In the genomic region with DNA sequence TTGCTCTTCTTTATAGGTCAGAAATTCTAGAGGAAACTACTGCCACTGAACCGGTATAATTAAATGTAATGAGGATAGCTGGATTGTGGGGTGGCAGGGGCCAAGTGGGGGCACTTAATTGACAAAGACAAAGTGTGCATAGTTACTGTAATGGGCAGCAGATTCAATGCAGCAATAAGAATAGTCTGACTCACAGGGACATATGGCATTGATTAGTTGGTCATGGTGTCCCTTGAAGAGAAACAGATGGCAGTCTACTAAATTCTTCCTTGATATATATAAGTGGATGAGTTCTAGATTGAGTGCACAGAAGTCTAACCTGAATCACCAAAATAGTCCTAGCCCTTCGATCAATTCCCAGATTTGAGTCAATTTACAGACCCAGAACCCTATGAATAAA, we compare ENCODE assay signal across 9 cellular contexts. TPM values are rescaled to one million over a fixed set of nuclear protein-coding genes. Genes with fewer than 3 reads are reported as not detected.
A peak's percentile ranks its signal among the peaks of the same experiment; 100 is the strongest.
DNase-seq lines count a peak whose midpoint lies in the region; ATAC-seq and TF ChIP-seq lines count a peak whose summit lies in the region.
"Had no signal": no experiment of that assay in that cellular context is flagged by ENCODE, and none has a peak within 500 bp of the region (broad histone marks: within the 10 kb centered on the region; RNA-seq: fewer than 3 reads in every experiment).

No MANE protein-coding gene starts in this region.

- H3K79me2 ChIP-seq in smooth muscle cell (ENCODE audit: low read depth) = peaks cover 25% of the 10 kb centered on the region

- peaks cover 52% of the 10 kb centered on the region for H3K4me1 Mint-ChIP-seq in activated CD8-positive, alpha-beta memory T cell treated with anti-CD3 and anti-CD28 coated beads, Interleukin-2, amount 10 ng/mL, durations not matched to agents 7 days and 5 days

- H3K4me3 Mint-ChIP-seq in activated CD8-positive, alpha-beta memory T cell treated with anti-CD3 and anti-CD28 coated beads, Interleukin-2, amount 10 ng/mL, durations not matched to agents 7 days and 5 days = peak overlapping the region; percentile 92

- CTCF ChIA-PET in activated CD8-positive, alpha-beta memory T cell treated with anti-CD3 and anti-CD28 coated beads, Interleukin-2, amount 10 ng/mL, durations not matched to agents 7 days and 5 days (lab: Charles Lee) = interaction anchor here (0.7 kb wide), 1 partner anchor 289 kb away, joined by 3 read pairs; a partner anchor contains a TSS

- 59% methylated on average over 2 of the region's 2 CpGs for WGBS in smooth muscle cell (ENCODE audit: low lambda C conversion rate)

- H3K27me3 Mint-ChIP-seq in activated CD8-positive, alpha-beta memory T cell treated with anti-CD3 and anti-CD28 coated beads, Interleukin-2, amount 10 ng/mL, durations not matched to agents 7 days and 5 days = no peaks in the 10 kb centered on the region

- peaks cover 20% of the 10 kb centered on the region for H3K36me3 Mint-ChIP-seq in activated CD8-positive, alpha-beta memory T cell treated with anti-CD3 and anti-CD28 coated beads, Interleukin-2, amount 10 ng/mL, durations not matched to agents 7 days and 5 days

- H3K9me3 ChIP-seq in smooth muscle cell (replicated peaks; ENCODE audit: low read depth) = no peaks in the 10 kb centered on the region

- H3F3A ChIP-seq in smooth muscle cell (ENCODE audit: low read depth) = no peaks in the 10 kb centered on the region

- no peak for ATAC-seq in activated CD8-positive, alpha-beta memory T cell treated with anti-CD3 and anti-CD28 coated beads, Interleukin-2, amount 10 ng/mL, durations not matched to agents 7 days and 5 days
- no peak for ATAC-seq in HG02852 (IDR thresholded peaks at IDR 0.05; ENCODE audit: unreplicated experiment)

- DNase-seq in activated CD8-positive, alpha-beta memory T cell treated with anti-CD3 and anti-CD28 coated beads, Interleukin-2, amount 10 ng/mL, durations not matched to agents 7 days and 5 days = no peak
- DNase-seq in activated CD8-positive, alpha-beta memory T cell treated with anti-CD3 and anti-CD28 coated beads for 24 hours = no peak
- DNase-seq in RPMI7951 (ENCODE audit: low read depth) (peak; percentile 81), fibroblast of gingiva (ENCODE audit: low read depth) (peak; percentile 67), smooth muscle cell (lab: John Stamatoyannopoulos, UW; ENCODE audit: unreplicated experiment) (no peak), NCI-H187 treated with DMSO at 0.1 percent for 48 hours (lab: John Stamatoyannopoulos, UW) (no peak), C1 segment of cervical spinal cord (lab: John Stamatoyannopoulos, UW) (no peak)
- DNase-seq: NCI-H526 had no signal

- H3K4me2 ChIP-seq in smooth muscle cell = peak overlapping the region; percentile 87

- H2AFZ ChIP-seq in smooth muscle cell (ENCODE audit: low read depth) = no peak overlapping the region

- no peaks in the 10 kb centered on the region for H3K4me1 ChIP-seq in smooth muscle cell (ENCODE audit: low read depth)

- no peak overlapping the region for H3K27ac ChIP-seq in smooth muscle cell (ENCODE audit: low read depth)

- no peak overlapping the region for H3K27ac Mint-ChIP-seq in activated CD8-positive, alpha-beta memory T cell treated with anti-CD3 and anti-CD28 coated beads, Interleukin-2, amount 10 ng/mL, durations not matched to agents 7 days and 5 days

- no peaks in the 10 kb centered on the region for H3K9me3 Mint-ChIP-seq in activated CD8-positive, alpha-beta memory T cell treated with anti-CD3 and anti-CD28 coated beads, Interleukin-2, amount 10 ng/mL, durations not matched to agents 7 days and 5 days (ENCODE audit: low read depth)

- no peaks in the 10 kb centered on the region for H3K36me3 ChIP-seq in smooth muscle cell (ENCODE audit: low read depth)

- no peak for TF ChIP-seq CTCF in smooth muscle cell (IDR thresholded peaks at IDR 0.05; ENCODE audit: borderline replicate concordance, insufficient read depth, poor library complexity, severe bottlenecking)

- H3K4me3 ChIP-seq in smooth muscle cell = peak overlapping the region; percentile 69

- no peaks in the 10 kb centered on the region for H3K27me3 ChIP-seq in smooth muscle cell (ENCODE audit: low read depth)

- peaks cover 39% of the 10 kb centered on the region for H4K20me1 ChIP-seq in smooth muscle cell (ENCODE audit: low read depth)

- H3K9ac ChIP-seq in smooth muscle cell (ENCODE audit: low read depth) = no peak overlapping the region

RNA-seq across cellular contexts. Expression of a gene that starts 3.1 kb away (rescaled TPM):
- total RNA-seq in activated CD8-positive, alpha-beta memory T cell treated with anti-CD3 and anti-CD28 coated beads, Interleukin-2, amount 10 ng/mL, durations not matched to agents 7 days and 5 days = 10 to 100 TPM; 10.4 to 13.1 TPM
- total RNA-seq in RPMI7951 (2014; rRNA removed; shearing (Covaris generic)) = 6.5 and 7.9 TPM in 2 replicates
- total RNA-seq in smooth muscle cell = 7.9 and 8.2 TPM in 2 replicates
- polyA plus RNA-seq in smooth muscle cell = 3.1 and 4.4 TPM in 2 replicates

RNA-seq across cellular contexts. Expression of a gene that starts 3.8 kb away (rescaled TPM):
- total RNA-seq in activated CD8-positive, alpha-beta memory T cell treated with anti-CD3 and anti-CD28 coated beads, Interleukin-2, amount 10 ng/mL, durations not matched to agents 7 days and 5 days = 1 to 10 TPM; 3.0 to 4.3 TPM
- 7.5 and 9.3 TPM in 2 replicates for total RNA-seq in RPMI7951 (2014; rRNA removed; shearing (Covaris generic))
- total RNA-seq in smooth muscle cell = 7.5 and 12.4 TPM in 2 replicates
- polyA plus RNA-seq in smooth muscle cell = 3.9 and 5.3 TPM in 2 replicates

RNA-seq across cellular contexts. Expression of a gene that starts 31.5 kb away (rescaled TPM):
- not detected for total RNA-seq in activated CD8-positive, alpha-beta memory T cell treated with anti-CD3 and anti-CD28 coated beads, Interleukin-2, amount 10 ng/mL, durations not matched to agents 7 days and 5 days
- total RNA-seq in RPMI7951 (2014; rRNA removed; shearing (Covaris generic)) = not detected in 2 replicates
- total RNA-seq in smooth muscle cell = not detected in 2 replicates
- polyA plus RNA-seq in smooth muscle cell = not detected in 2 replicates

Comparison
In these comparisons a context has a peak if more than half of its experiments do, and no peak if none do; other contexts are left out.
1. DNase-seq: peak in RPMI7951 (single experiment) and fibroblast of gingiva (single experiment); none in activated CD8-positive, alpha-beta memory T cell treated with anti-CD3 and anti-CD28 coated beads, Interleukin-2, amount 10 ng/mL, durations not matched to agents 7 days and 5 days (single experiment), activated CD8-positive, alpha-beta memory T cell treated with anti-CD3 and anti-CD28 coated beads for 24 hours (single experiment), smooth muscle cell (single experiment), NCI-H187 treated with DMSO at 0.1 percent for 48 hours (single experiment) and C1 segment of cervical spinal cord (0 of 14).